ENCODE assay signal across 8 cellular contexts in genomic region chr11:57658023-57658361, GRCh38. TPM values are rescaled to one million over a fixed set of nuclear protein-coding genes. Genes with fewer than 3 reads are reported as not detected.
A peak's percentile ranks its signal among the peaks of the same experiment; 100 is the strongest.
DNase-seq lines count a peak whose midpoint lies in the region; ATAC-seq and TF ChIP-seq lines count a peak whose summit lies in the region.

No MANE protein-coding gene starts in this region.

- H3K36me3 ChIP-seq in H7 (replicated peaks; ENCODE audit: control insufficient read depth, insufficient read depth, low read length), result peaks cover 13% of the 10 kb centered on the region

- H3K9me3 Mint-ChIP-seq in T-cell, result no peaks in the 10 kb centered on the region

- H3K27ac Mint-ChIP-seq in T-cell, result peak overlapping the region; percentile 95 to 97

- peaks cover 30% of the 10 kb centered on the region for H3K36me3 Mint-ChIP-seq in T-cell

- ATAC-seq in T-cell (replicated peaks in 1 of 4), result peak in 1 of 4 experiments; percentile 15
- no peak for ATAC-seq in GM21515 (IDR thresholded peaks at IDR 0.05; ENCODE audit: unreplicated experiment)
- no peak for ATAC-seq in HG03565 (IDR thresholded peaks at IDR 0.05; ENCODE audit: unreplicated experiment)

- no peak for TF ChIP-seq CTCF in foreskin fibroblast (IDR thresholded peaks at IDR 0.05; ENCODE audit: low read depth, low read length)

- CTCF ChIA-PET in T-cell (lab: Charles Lee), result interaction anchor here (0.7 to 2.4 kb wide), 2 partner anchors 9 to 14 kb away, joined by 4 to 16 read pairs; partner anchors contain the start of gene YPEL4 (in 1 of the 2)

- peaks cover 2% of the 10 kb centered on the region; the same call in 1 of the 2 replicates for H3K27me3 ChIP-seq in H7 (ENCODE audit: control insufficient read depth, insufficient read depth, low read length)

- H3K4me3 ChIP-seq in H7 (ENCODE audit: insufficient read depth, low read depth, low read length) (peak overlapping the region; percentile 55), foreskin fibroblast (ENCODE audit: low read depth in 1 of 2, low read length in 2 of 2) (peak overlapping the region; percentile 73 to 75), skin epidermis (peak overlapping the region; percentile 52 to 76 (median 63))

- peaks cover 38 to 46% (median 41%) of the 10 kb centered on the region in 3 donors for H3K4me1 Mint-ChIP-seq in T-cell

- peak overlapping the region; percentile 87 to 99 (median 97) for H3K4me3 Mint-ChIP-seq in T-cell

- POLR2A ChIA-PET in T-cell (lab: Charles Lee), result interaction anchor here in 1 of 2 donors (1.0 kb wide), 1 partner anchor 9 kb away, joined by 4 read pairs; no protein-coding TSS in a partner anchor

- DNase-seq in H7 (no peak), T-cell (no peak), foreskin fibroblast (no peak), COLO668 (lab: John Stamatoyannopoulos, UW; ENCODE audit: unreplicated experiment) (no peak), C1 segment of cervical spinal cord (lab: John Stamatoyannopoulos, UW) (no peak)

- peak overlapping the region in 19 of 21 experiments; percentile 3 to 92 (median 85) for H3K27ac ChIP-seq in skin epidermis

- no peaks in the 10 kb centered on the region for H3K27me3 Mint-ChIP-seq in T-cell

RNA-seq across cellular contexts. Expression of gene CLP1, which starts 0.4 kb away (rescaled TPM):
- 26.4 and 33.4 TPM in 2 replicates for total RNA-seq in H7 (2014; rRNA removed; shearing (Covaris generic))
- 10 to 100 TPM; 14.3 to 16.0 (median 14.5) TPM for total RNA-seq in T-cell

RNA-seq across cellular contexts. Expression of gene YPEL4, which starts 8.3 kb away (rescaled TPM):
- total RNA-seq in H7 (2014; rRNA removed; shearing (Covaris generic)), result not detected in 2 replicates
- 10 to 100 TPM in 3 of 5 donors, 1 to 10 TPM in 2; 1.8 to 13.5 (median 11.1) TPM for total RNA-seq in T-cell

RNA-seq across cellular contexts. Expression of gene ZDHHC5, which starts 9.9 kb away (rescaled TPM):
- total RNA-seq in H7 (2014; rRNA removed; shearing (Covaris generic)), result 26.7 and 28.6 TPM in 2 replicates
- total RNA-seq in T-cell, result 10 to 100 TPM; 57.3 to 67.2 (median 60.7) TPM

RNA-seq across cellular contexts. Expression of gene MED19, which starts 54.0 kb away (rescaled TPM):
- total RNA-seq in H7 (2014; rRNA removed; shearing (Covaris generic)), result 17.9 and 19.1 TPM in 2 replicates
- total RNA-seq in T-cell, result 10 to 100 TPM; 11.4 to 14.8 (median 12.7) TPM

RNA-seq across cellular contexts. Expression of gene TMX2, which starts 54.4 kb away (rescaled TPM):
- total RNA-seq in H7 (2014; rRNA removed; shearing (Covaris generic)), result 75.3 and 93.9 TPM in 2 replicates
- total RNA-seq in T-cell, result 10 to 100 TPM; 34.5 to 55.9 (median 51.2) TPM
